Comparison of ENCODE assay signal across 11 cellular contexts in genomic region chr10:37855691-37856090, GRCh38. TPM values are rescaled to one million over a fixed set of nuclear protein-coding genes. Genes with fewer than 3 reads are reported as not detected.
A peak's percentile ranks its signal among the peaks of the same experiment; 100 is the strongest.
DNase-seq lines count a peak whose midpoint lies in the region; ATAC-seq and TF ChIP-seq lines count a peak whose summit lies in the region.
"Had no signal": no experiment of that assay in that cellular context is flagged by ENCODE, and none has a peak within 500 bp of the region (broad histone marks: within the 10 kb centered on the region; RNA-seq: fewer than 3 reads in every experiment).

No MANE protein-coding gene starts in this region.

- no peaks in the 10 kb centered on the region for H3K36me3 Mint-ChIP-seq in natural killer cell
- H3K36me3 Mint-ChIP-seq in natural killer cell treated with Interleukin-12 subunit alpha and Interleukin-12 subunit beta and Interleukin-15 and Interleukin-18, amount 100 ng/mL, for 72 hours: peaks cover 6% of the 10 kb centered on the region
- peaks cover 17% of the 10 kb centered on the region for H3K36me3 Mint-ChIP-seq in activated naive CD8-positive, alpha-beta T cell

- peak overlapping the region; percentile 96 for H3K4me3 ChIP-seq in lower lobe of right lung

- intact Hi-C loops in natural killer cell (cut with micrococcal nuclease) (no loop called here), lower lobe of right lung (cut with DNase I) (no loop called here)

- peak overlapping the region; percentile 1 for H3K27ac ChIP-seq in lower lobe of right lung

- H3K9me3 ChIP-seq in lower lobe of right lung: no peaks in the 10 kb centered on the region

- H3K27me3 ChIP-seq in lower lobe of right lung (ENCODE audit: low read depth): no peaks in the 10 kb centered on the region

- no peak for TF ChIP-seq CTCF in natural killer cell (IDR thresholded peaks at IDR 0.05)
- TF ChIP-seq CTCF in lower lobe of right lung (IDR thresholded peaks at IDR 0.05): no peak

- peak overlapping the region; percentile 86 for H3K4me3 Mint-ChIP-seq in natural killer cell
- no peak overlapping the region for H3K4me3 Mint-ChIP-seq in natural killer cell treated with Interleukin-12 subunit alpha and Interleukin-12 subunit beta and Interleukin-15 and Interleukin-18, amount 100 ng/mL, for 72 hours
- H3K4me3 Mint-ChIP-seq in activated naive CD8-positive, alpha-beta T cell: peak overlapping the region; percentile 97

- H3K4me1 ChIP-seq in lower lobe of right lung: peaks cover 27% of the 10 kb centered on the region

- no peaks in the 10 kb centered on the region for H3K9me3 Mint-ChIP-seq in natural killer cell
- no peaks in the 10 kb centered on the region for H3K9me3 Mint-ChIP-seq in natural killer cell treated with Interleukin-12 subunit alpha and Interleukin-12 subunit beta and Interleukin-15 and Interleukin-18, amount 100 ng/mL, for 72 hours
- no peaks in the 10 kb centered on the region for H3K9me3 Mint-ChIP-seq in activated naive CD8-positive, alpha-beta T cell (ENCODE audit: low read depth)

- DNase-seq in natural killer cell (no peak), lower lobe of right lung (no peak), GM03348 (ENCODE audit: low spot score) (no peak), DMS153 (lab: John Stamatoyannopoulos, UW) (no peak)
- no peak for DNase-seq in natural killer cell treated with Interleukin-12 subunit alpha and Interleukin-12 subunit beta and Interleukin-15 and Interleukin-18, amount 100 ng/mL, for 72 hours (ENCODE audit: low spot score)
- no peak for DNase-seq in activated CD8-positive, alpha-beta memory T cell treated with anti-CD3 and anti-CD28 coated beads, Interleukin-2, amount 50 U/mL, for 4 hours
- DNase-seq: aorta, DMS53, NCI-H2171 had no signal

- H3K4me1 Mint-ChIP-seq in natural killer cell: peaks cover 21 to 29% of the 10 kb centered on the region in 2 donors
- H3K4me1 Mint-ChIP-seq in natural killer cell treated with Interleukin-12 subunit alpha and Interleukin-12 subunit beta and Interleukin-15 and Interleukin-18, amount 100 ng/mL, for 72 hours (ENCODE audit: low read depth in 2 of 2): peaks cover 22 to 31% of the 10 kb centered on the region in 2 donors
- peaks cover 55% of the 10 kb centered on the region for H3K4me1 Mint-ChIP-seq in activated naive CD8-positive, alpha-beta T cell (ENCODE audit: low read depth)

- peak overlapping the region in 1 of 2 donors; percentile 87 for H3K27ac Mint-ChIP-seq in natural killer cell
- no peak overlapping the region for H3K27ac Mint-ChIP-seq in natural killer cell treated with Interleukin-12 subunit alpha and Interleukin-12 subunit beta and Interleukin-15 and Interleukin-18, amount 100 ng/mL, for 72 hours
- H3K27ac Mint-ChIP-seq in activated naive CD8-positive, alpha-beta T cell: no peak overlapping the region

- H3K36me3 ChIP-seq in lower lobe of right lung: peaks cover 6% of the 10 kb centered on the region

- no peaks in the 10 kb centered on the region for H3K27me3 Mint-ChIP-seq in natural killer cell (ENCODE audit: low read depth in 2 of 2)
- H3K27me3 Mint-ChIP-seq in natural killer cell treated with Interleukin-12 subunit alpha and Interleukin-12 subunit beta and Interleukin-15 and Interleukin-18, amount 100 ng/mL, for 72 hours: no peaks in the 10 kb centered on the region
- H3K27me3 Mint-ChIP-seq in activated naive CD8-positive, alpha-beta T cell: no peaks in the 10 kb centered on the region

- ATAC-seq in natural killer cell (no peak), lower lobe of right lung (no peak), GM19035 (IDR thresholded peaks at IDR 0.05; ENCODE audit: unreplicated experiment) (no peak)
- no peak for ATAC-seq in natural killer cell treated with Interleukin-12 subunit alpha and Interleukin-12 subunit beta and Interleukin-15 and Interleukin-18, amount 100 ng/mL, for 72 hours

RNA-seq across cellular contexts. Expression of gene ZNF248, which starts 1.7 kb away (rescaled TPM):
- total RNA-seq in natural killer cell (1 to 10 TPM; 2.8 to 6.3 (median 5.1) TPM), lower lobe of right lung (14.3 TPM)
- total RNA-seq in natural killer cell treated with Interleukin-12 subunit alpha and Interleukin-12 subunit beta and Interleukin-15 and Interleukin-18, amount 100 ng/mL, for 72 hours: 10 to 100 TPM in 1 of 2 donors, 1 to 10 TPM in 1; 8.3 to 10.2 TPM
